8 cellular contexts compared by ENCODE assay signal in the genomic region with DNA sequence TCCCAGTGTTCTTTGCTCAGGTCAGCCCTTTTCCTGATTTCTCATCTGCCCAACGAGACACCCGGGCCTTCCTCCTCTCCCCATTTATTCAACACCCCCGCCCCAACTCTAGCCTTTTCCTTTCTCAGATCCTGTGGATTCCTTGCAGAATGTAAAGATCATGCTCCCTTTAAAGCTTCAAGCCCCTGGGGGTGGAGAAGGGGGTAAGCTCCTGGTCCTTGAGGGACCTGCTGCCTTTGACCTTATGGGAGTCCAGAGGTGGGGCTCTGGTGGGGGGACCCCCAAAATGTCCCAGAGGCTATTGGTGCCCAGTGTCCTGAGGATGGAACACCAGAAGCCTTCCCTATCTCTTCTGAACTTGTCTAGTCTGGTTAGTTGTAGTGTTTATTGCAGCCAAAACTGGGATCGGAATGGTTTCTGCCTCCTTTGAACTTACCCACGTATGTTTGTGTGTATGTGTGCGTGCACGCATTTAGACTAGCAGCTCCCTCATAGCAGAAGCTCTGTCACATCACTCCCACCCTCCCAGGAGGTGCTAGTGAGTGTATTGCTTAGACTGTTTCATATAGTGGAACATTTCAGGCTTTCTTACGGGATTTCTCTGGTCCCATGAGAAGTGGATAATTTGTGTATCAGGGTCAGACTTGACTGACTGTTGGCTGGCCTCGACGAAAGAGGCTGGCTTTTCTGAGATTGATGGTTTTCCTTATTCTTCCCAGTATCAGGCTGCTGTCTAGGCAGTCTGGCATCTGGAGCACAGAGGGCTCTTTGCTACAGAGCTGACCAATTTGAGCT. TPM values are rescaled to one million over a fixed set of nuclear protein-coding genes. Genes with fewer than 3 reads are reported as not detected.
A peak's percentile ranks its signal among the peaks of the same experiment; 100 is the strongest.
DNase-seq lines count a peak whose midpoint lies in the region; ATAC-seq, FAIRE-seq and TF ChIP-seq lines count a peak whose summit lies in the region.

No MANE protein-coding gene starts in this region.

- peaks cover 58% of the 10 kb centered on the region for H3K4me1 Mint-ChIP-seq in GM23338

- H3K79me2 ChIP-seq in GM23338 (replicated peaks; ENCODE audit: insufficient read depth) (peaks cover 23% of the 10 kb centered on the region), fibroblast of lung (ENCODE audit: control insufficient read depth, insufficient read depth, low read length) (peaks cover 4% of the 10 kb centered on the region)

- H3K4me2 ChIP-seq in GM23338 (peak overlapping the region; percentile 88), fibroblast of lung (ENCODE audit: extremely low read depth, insufficient read depth, low read length) (peak overlapping the region; percentile 59)

- H3K36me3 ChIP-seq in GM23338 (ENCODE audit: insufficient read depth) (no peaks in the 10 kb centered on the region), fibroblast of lung (ENCODE audit: control insufficient read depth, insufficient read depth, low read length) (no peaks in the 10 kb centered on the region), sigmoid colon (peaks cover 0 to 7% (median 0%) of the 10 kb centered on the region in 4 donors)

- H3K9me3 Mint-ChIP-seq in GM23338, result no peaks in the 10 kb centered on the region

- H3K4me3 Mint-ChIP-seq in GM23338, result peak overlapping the region; percentile 94

- no peak for FAIRE-seq in urothelium cell line (lab: Jason Lieb, UNC)

- DNase-seq in GM23338 (ENCODE audit: low spot score) (no peak), fibroblast of lung (ENCODE audit: low read depth in 2 of 2) (peak; percentile 46 to 58), sigmoid colon (no peak), DMS153 (lab: John Stamatoyannopoulos, UW) (no peak), activated gamma-delta T cell (lab: John Stamatoyannopoulos, UW) (no peak), urothelium cell line (ENCODE audit: low spot score) (no peak), A172 (ENCODE audit: low spot score) (no peak)

- no peak overlapping the region for H3K27ac ChIP-seq in GM23338 (ENCODE audit: low read depth)
- no peak overlapping the region for H3K27ac ChIP-seq in fibroblast of lung (ENCODE audit: insufficient read depth, low read length)
- H3K27ac ChIP-seq in sigmoid colon, result peak overlapping the region; percentile 57 to 83 (median 77)

- H3K27me3 Mint-ChIP-seq in GM23338 (ENCODE audit: insufficient read depth, low read depth, poor library complexity), result peaks cover 27% of the 10 kb centered on the region

- H4K20me1 ChIP-seq in GM23338 (replicated peaks; ENCODE audit: insufficient read depth) (peaks cover 3% of the 10 kb centered on the region; the same call in 1 of the 2 replicates), fibroblast of lung (ENCODE audit: control insufficient read depth, extremely low read depth, insufficient read depth, low read length) (no peaks in the 10 kb centered on the region)

- peaks cover 57% of the 10 kb centered on the region for H3K4me1 ChIP-seq in GM23338 (ENCODE audit: insufficient read depth)
- peaks cover 3% of the 10 kb centered on the region for H3K4me1 ChIP-seq in fibroblast of lung (ENCODE audit: control insufficient read depth, extremely low read depth, insufficient read depth, low read length)
- peaks cover 0 to 55% (median 45%) of the 10 kb centered on the region in 4 donors for H3K4me1 ChIP-seq in sigmoid colon

- no peak overlapping the region for H3K9ac ChIP-seq in fibroblast of lung (ENCODE audit: insufficient read depth, low read length)

- H3K9me2 ChIP-seq in GM23338 (ENCODE audit: insufficient read depth), result no peaks in the 10 kb centered on the region

- TF ChIP-seq POLR2A in sigmoid colon (IDR thresholded peaks at IDR 0.05), result no peak

- H2AFZ ChIP-seq in GM23338 (no peak overlapping the region), fibroblast of lung (ENCODE audit: low read length) (no peak overlapping the region)

- H3K36me3 Mint-ChIP-seq in GM23338 (ENCODE audit: low read depth), result no peaks in the 10 kb centered on the region; the same call in 1 of the 3 replicates

- no peak overlapping the region for H3K27ac Mint-ChIP-seq in GM23338

- TF ChIP-seq CTCF in GM23338 (conservative IDR thresholded peaks at IDR 0.05; ENCODE audit: low read depth in 2 of 2), result no peak
- TF ChIP-seq CTCF in WI38 (IDR thresholded peaks at IDR 0.05; ENCODE audit: low read depth, low read length), result no peak
- peak in 1 of 2 donors; percentile 6 for TF ChIP-seq CTCF in fibroblast of lung (conservative IDR thresholded peaks at IDR 0.05 in 1 of 2, IDR thresholded peaks at IDR 0.05 in 1 of 2; ENCODE audit: low read depth in 1 of 2, low read length in 2 of 2)
- no peak for TF ChIP-seq CTCF in sigmoid colon (IDR thresholded peaks at IDR 0.05)

- TF ChIP-seq EP300 in sigmoid colon (IDR thresholded peaks at IDR 0.05), result no peak

- ATAC-seq in GM23338, result no peak

- H3K9me3 ChIP-seq in fibroblast of lung (ENCODE audit: control insufficient read depth, insufficient read depth, low read depth, low read length), result no peaks in the 10 kb centered on the region
- H3K9me3 ChIP-seq in sigmoid colon, result no peaks in the 10 kb centered on the region

- intact Hi-C loops in sigmoid colon (cut with DNase I), result no loop called here

- WGBS in sigmoid colon, 2 donors, result 24 to 40% methylated on average over 10 of the region's 10 CpGs

- H3K4me3 ChIP-seq in GM23338, result peak overlapping the region; percentile 69
- peak overlapping the region; percentile 93 for H3K4me3 ChIP-seq in WI38 (ENCODE audit: low read depth, low read length)
- H3K4me3 ChIP-seq in fibroblast of lung (replicated peaks in 1 of 4; ENCODE audit: control extremely low read depth in 1 of 4, insufficient read depth in 1 of 4, low read depth in 3 of 4, low read length in 4 of 4), result peak overlapping the region; percentile 42 to 78 (median 76)
- H3K4me3 ChIP-seq in sigmoid colon, result peak overlapping the region; percentile 71 to 96 (median 82)

- H3K27me3 ChIP-seq in GM23338 (ENCODE audit: insufficient read depth), result peaks cover 54% of the 10 kb centered on the region
- no peaks in the 10 kb centered on the region for H3K27me3 ChIP-seq in fibroblast of lung (ENCODE audit: control insufficient read depth, insufficient read depth, low read length)
- no peaks in the 10 kb centered on the region for H3K27me3 ChIP-seq in sigmoid colon

- peaks cover 11% of the 10 kb centered on the region; the same call in 1 of the 2 replicates for H3F3A ChIP-seq in GM23338 (replicated peaks; ENCODE audit: low read depth)

TF ChIP-seq in GM23338, 12 proteins besides CTCF, POLR2A, EP300 and RAD21:
- no peak for TF ChIP-seq ZNF114 (CRISPR knock-in tag; IDR thresholded peaks at IDR 0.05)

RNA-seq across cellular contexts. Expression of gene GALNT10, which starts 1.1 kb away (rescaled TPM):
- total RNA-seq in GM23338 (2014; rRNA removed; shearing (Covaris generic)), result 9.4 and 12.9 TPM in 2 replicates
- 2.6 and 3.2 TPM in 2 replicates for polyA plus RNA-seq in GM23338 (2016; fragmentation: Nextera tagmentation; extraction: Ambion mirVana)
- 16.2 and 18.3 TPM in 2 replicates for total RNA-seq in fibroblast of lung
- polyA plus RNA-seq in fibroblast of lung, result 35.8 and 48.5 TPM in 2 replicates
- polyA plus RNA-seq in fibroblast of lung (2012), result 37.1 and 37.9 TPM in 2 replicates
- polyA minus RNA-seq in fibroblast of lung (ENCODE audit: low replicate concordance), result 51.9 and 108 TPM in 2 replicates
- total RNA-seq in sigmoid colon, result 10 to 100 TPM; 24.3 to 41.7 (median 37.2) TPM
- polyA plus RNA-seq in sigmoid colon, result 10 to 100 TPM in 1 of 3 donors, 1 to 10 TPM in 2; 6.0 to 21.2 (median 7.2) TPM
- total RNA-seq in A172 (2014; rRNA removed; shearing (Covaris generic)), result 30.4 and 32.3 TPM in 2 replicates

Comparison
In these comparisons a context has a peak if more than half of its experiments do, and no peak if none do; other contexts are left out.
1. DNase-seq: peak in fibroblast of lung (2 of 2); none in GM23338 (single experiment), sigmoid colon (single experiment), DMS153 (single experiment), activated gamma-delta T cell (single experiment), urothelium cell line (single experiment) and A172 (single experiment).
2. H3K27ac ChIP-seq: peak in sigmoid colon (4 of 4); none in GM23338 (single experiment) and fibroblast of lung (single experiment).
3. Peak in every context shown above with its lines, with median percentiles within 50 percentile points of each other: H3K4me3 ChIP-seq.